Comparison of ENCODE assay signal across 8 cellular contexts in the genomic region with DNA sequence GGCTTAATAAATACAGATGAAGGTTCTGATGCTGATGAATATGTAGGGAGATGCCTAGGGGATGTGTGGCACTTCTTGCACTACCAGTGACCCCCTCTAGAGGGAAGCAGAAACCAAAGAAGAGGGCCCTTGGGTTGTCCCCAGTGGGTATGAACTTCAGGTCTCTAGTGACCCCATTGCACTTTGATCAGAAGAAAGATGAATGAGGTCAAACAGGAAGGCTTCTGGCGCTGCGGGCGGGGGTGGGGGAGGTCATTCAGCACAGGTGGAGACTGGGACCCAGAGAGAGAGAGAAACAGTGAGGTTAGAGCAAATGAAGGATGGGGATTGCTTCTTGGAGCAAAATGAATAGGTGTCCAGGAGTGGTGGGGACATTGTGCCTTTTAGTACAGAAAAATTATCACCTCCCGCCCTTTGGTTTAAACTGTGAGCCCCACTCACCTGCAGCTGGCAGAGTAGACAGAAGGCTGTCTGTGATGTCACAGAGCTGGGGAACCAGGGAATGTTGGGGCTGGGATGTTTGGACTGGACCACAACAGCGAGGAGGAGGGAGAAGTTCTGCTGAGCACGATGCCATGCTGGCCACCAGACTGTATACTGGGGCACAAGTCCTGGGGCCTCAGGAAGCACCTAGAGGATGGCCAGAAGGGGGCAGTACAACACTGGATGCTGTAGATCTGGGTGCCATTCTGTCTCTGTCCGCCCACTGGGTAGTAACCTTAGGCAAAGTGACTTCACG.
DNase-seq lines count a peak whose midpoint lies in the region; ATAC-seq and TF ChIP-seq lines count a peak whose summit lies in the region.

A gene with protein sequence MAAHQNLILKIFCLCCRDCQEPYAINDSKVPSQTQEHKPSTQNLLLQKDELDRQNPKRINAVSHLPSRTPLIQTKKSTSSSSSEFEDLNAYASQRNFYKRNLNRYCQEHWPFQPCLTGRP (minus strand): TSS at position 599 of the 739 bp plus-strand sequence. CDS start 10,469 bp downstream, outside the sequence.

- no peaks in the 10 kb centered on the region for H3K9me3 ChIP-seq in iPS DF 6.9 (ENCODE audit: control insufficient read depth, insufficient read depth, low read length)

- H3K36me3 ChIP-seq in iPS DF 6.9 (ENCODE audit: control insufficient read depth, insufficient read depth, low read length) = no peaks in the 10 kb centered on the region

- WGBS in iPS DF 6.9 (ENCODE audit: insufficient coverage, insufficient read length) = no CpG with 5 or more reads among the region's 8 CpGs

- in situ Hi-C loops in GM13977 (cut with MboI; ENCODE audit: low pct_unique_long_range_greater_than_20kb, low sequenced_read_pairs, unreplicated experiment) = loop anchor here (5.0 to 25.0 kb wide), 4 partner anchors 51 to 831 kb away; no protein-coding TSS in a partner anchor

- peak within 1 kb of the TSS; percentile 93 for H3K27ac Mint-ChIP-seq in T-helper 2 cell treated with Interferon-gamma antibody and Interleukin-4, amounts not matched to agents 5 μg/mL and 100 μg/mL, for 36 hours

- H3K27me3 Mint-ChIP-seq in T-helper 2 cell treated with Interferon-gamma antibody and Interleukin-4, amounts not matched to agents 5 μg/mL and 100 μg/mL, for 36 hours (ENCODE audit: low read depth) = peaks cover 7% of the 10 kb centered on the region

- H3K4me3 ChIP-seq in iPS DF 6.9 (ENCODE audit: low read length) = no peak within 1 kb of the TSS

- DNase-seq in GM13977 (ENCODE audit: low spot score) (peak; percentile 64), NCI-H146 (lab: John Stamatoyannopoulos, UW) (peak; percentile 71), amniotic epithelial cell (ENCODE audit: low read depth) (peak; percentile 84), iPS DF 6.9 (ENCODE audit: low read depth, low spot score) (peak; percentile 71), cortex of kidney (lab: John Stamatoyannopoulos, UW) (no peak)
- peak; percentile 81 for DNase-seq in T-helper 2 cell treated with Interferon-gamma antibody and Interleukin-4, amounts not matched to agents 5 μg/mL and 100 μg/mL, for 36 hours (ENCODE audit: low spot score)
- peak; percentile 65 to 80 (median 75) for DNase-seq in stimulated activated CD4-positive, alpha-beta T cell treated with anti-CD3 and anti-CD28 coated beads, Interleukin-1b, Interleukin-23, amount 100 ng/mL, for 24 hours (ENCODE audit: low read depth in 4 of 4, low spot score in 1 of 4)

- peaks cover 42% of the 10 kb centered on the region for H3K4me1 Mint-ChIP-seq in T-helper 2 cell treated with Interferon-gamma antibody and Interleukin-4, amounts not matched to agents 5 μg/mL and 100 μg/mL, for 36 hours (ENCODE audit: low read depth)

- no peaks in the 10 kb centered on the region for H3K4me1 ChIP-seq in iPS DF 6.9 (ENCODE audit: control insufficient read depth, insufficient read depth, low read length)

- peak; percentile 84 for TF ChIP-seq CTCF in GM13977 (IDR thresholded peaks at IDR 0.05; ENCODE audit: extremely low read depth, insufficient read depth, missing control alignments)

- no peak within 1 kb of the TSS for H3K27ac ChIP-seq in iPS DF 6.9 (ENCODE audit: low read length)

- peaks cover 12% of the 10 kb centered on the region for H3K36me3 Mint-ChIP-seq in T-helper 2 cell treated with Interferon-gamma antibody and Interleukin-4, amounts not matched to agents 5 μg/mL and 100 μg/mL, for 36 hours (ENCODE audit: low read depth)

- H3K4me3 Mint-ChIP-seq in T-helper 2 cell treated with Interferon-gamma antibody and Interleukin-4, amounts not matched to agents 5 μg/mL and 100 μg/mL, for 36 hours = peak within 1 kb of the TSS; percentile 43

- H3K9me3 Mint-ChIP-seq in T-helper 2 cell treated with Interferon-gamma antibody and Interleukin-4, amounts not matched to agents 5 μg/mL and 100 μg/mL, for 36 hours = peaks cover 13% of the 10 kb centered on the region

- no peaks in the 10 kb centered on the region for H3K27me3 ChIP-seq in iPS DF 6.9 (ENCODE audit: control insufficient read depth, insufficient read depth, low read length)

- ATAC-seq in HG02759 (IDR thresholded peaks at IDR 0.05; ENCODE audit: unreplicated experiment) = peak; percentile 81
